Comparison of ENCODE assay signal across 1 cellular context in the genomic region with DNA sequence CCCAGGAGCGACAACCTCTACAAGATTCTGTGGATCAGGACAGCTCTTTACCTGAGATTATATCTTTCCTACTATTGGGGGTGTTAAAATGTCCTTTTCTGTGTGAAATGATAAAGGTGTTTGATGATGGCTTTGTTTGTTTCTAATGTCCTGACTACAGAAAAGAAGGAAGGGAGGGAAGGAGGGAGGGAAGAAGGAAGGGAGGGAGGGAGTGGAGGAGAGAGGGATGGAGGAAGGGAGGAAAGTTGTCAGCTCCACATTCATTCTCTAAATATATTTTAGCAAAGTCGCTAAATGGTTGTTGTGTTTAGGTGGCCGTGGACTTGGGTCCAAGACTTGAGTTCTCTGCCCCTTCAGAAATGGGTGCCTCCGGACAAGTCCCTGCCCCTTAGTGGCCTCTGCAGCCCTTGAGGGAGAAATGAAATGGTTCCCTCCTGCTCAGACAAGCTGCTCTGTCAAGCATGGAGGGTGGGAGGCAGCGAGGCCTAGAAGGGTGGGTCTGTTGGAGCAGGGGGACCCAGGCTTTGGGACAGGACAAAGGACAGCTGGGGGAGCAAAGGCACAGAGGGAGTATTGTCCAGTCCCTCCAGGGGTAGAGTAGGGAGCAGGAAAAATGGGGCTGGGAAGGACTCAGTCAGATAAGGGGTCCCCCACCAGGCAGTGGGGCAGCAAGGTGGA.
TF ChIP-seq lines count a peak whose summit lies in the region.

No MANE protein-coding gene starts in this region.

TF ChIP-seq in IMR-90, 13 proteins besides CTCF, POLR2A, EP300 and RAD21:
- TF ChIP-seq FOS (IDR thresholded peaks at IDR 0.05; ENCODE audit: low read depth, low read length) (no peak), NFE2L2 (IDR thresholded peaks at IDR 0.05; ENCODE audit: low read depth, low read length) (no peak), BHLHE40 (IDR thresholded peaks at IDR 0.05; ENCODE audit: low read depth, low read length) (no peak), CEBPB (IDR thresholded peaks at IDR 0.05; ENCODE audit: low read depth, low read length) (no peak), RFX5 (IDR thresholded peaks at IDR 0.05; ENCODE audit: low read depth, low read length) (no peak), SMC3 (IDR thresholded peaks at IDR 0.05; ENCODE audit: low read depth, low read length) (no peak)
- TF ChIP-seq, protein P1, sequence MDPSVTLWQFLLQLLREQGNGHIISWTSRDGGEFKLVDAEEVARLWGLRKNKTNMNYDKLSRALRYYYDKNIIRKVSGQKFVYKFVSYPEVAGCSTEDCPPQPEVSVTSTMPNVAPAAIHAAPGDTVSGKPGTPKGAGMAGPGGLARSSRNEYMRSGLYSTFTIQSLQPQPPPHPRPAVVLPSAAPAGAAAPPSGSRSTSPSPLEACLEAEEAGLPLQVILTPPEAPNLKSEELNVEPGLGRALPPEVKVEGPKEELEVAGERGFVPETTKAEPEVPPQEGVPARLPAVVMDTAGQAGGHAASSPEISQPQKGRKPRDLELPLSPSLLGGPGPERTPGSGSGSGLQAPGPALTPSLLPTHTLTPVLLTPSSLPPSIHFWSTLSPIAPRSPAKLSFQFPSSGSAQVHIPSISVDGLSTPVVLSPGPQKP (IDR thresholded peaks at IDR 0.05; ENCODE audit: borderline replicate concordance, low read depth, low read length): no peak
